ENCODE assay signal across 30 cellular contexts in genomic region chr7:37984775-37985390, GRCh38.
"Had no signal": no experiment of that assay in that cellular context is flagged by ENCODE, and none has a peak within 500 bp of the region (broad histone marks: within the 10 kb centered on the region; RNA-seq: fewer than 3 reads in every experiment).

No MANE protein-coding gene starts in this region.

- H3K36me3 ChIP-seq: adrenal gland, cardiac muscle cell, colonic mucosa, left ventricle myocardium inferior, transverse colon, WERI-Rb-1 had no signal

- H3K4me1 ChIP-seq: colonic mucosa, left ventricle myocardium inferior, parathyroid adenoma, psoas muscle had no signal

- H3K27ac ChIP-seq: adrenal gland, cardiac muscle cell, colonic mucosa, left ventricle myocardium inferior, parathyroid adenoma, psoas muscle, testis, transverse colon, WERI-Rb-1 had no signal

- DNase-seq: activated CD4-positive, alpha-beta T cell treated with anti-CD3 and anti-CD28 coated beads for 48 hours; activated CD4-positive, alpha-beta T cell treated with anti-CD3 and anti-CD28 coated beads, Interleukin-2, amount 50 U/mL, for 48 hours; activated CD8-positive, alpha-beta memory T cell treated with anti-CD3 and anti-CD28 coated beads for 24 hours; activated effector memory CD4-positive, alpha-beta T cell treated with anti-CD3 and anti-CD28 coated beads, Interleukin-2, amount 50 U/mL, for 16 hours; activated naive CD4-positive, alpha-beta T cell treated with anti-CD3 and anti-CD28 coated beads for 36 hours; activated naive CD8-positive, alpha-beta T cell treated with anti-CD3 and anti-CD28 coated beads for 36 hours; adrenal gland; aorta; cerebellar nuclear complex; colonic mucosa; effector CD8-positive, alpha-beta T cell; head of caudate nucleus; left ventricle myocardium inferior; mesendoderm; mucosa of descending colon; nucleus accumbens; psoas muscle; stimulated activated CD4-positive, alpha-beta T cell treated with anti-CD3 and anti-CD28 coated beads, Interleukin-2, amount 100 ng/mL, for 48 hours; stimulated activated naive CD4-positive, alpha-beta T cell treated with Interleukin-2 at 50 U/mL for 16 hours; SW 1271; T-helper 17 cell; T1000; testis; transverse colon; WERI-Rb-1 had no signal

- H3K9me3 ChIP-seq: adrenal gland, colonic mucosa, left ventricle myocardium inferior, mucosa of descending colon, psoas muscle, testis, transverse colon had no signal

- H3K4me3 ChIP-seq: adrenal gland, cardiac muscle cell, colonic mucosa, left ventricle myocardium inferior, lung, mucosa of descending colon, psoas muscle, testis, transverse colon had no signal

- H3K27ac Mint-ChIP-seq: activated naive CD4-positive, alpha-beta T cell treated with anti-CD3 and anti-CD28 coated beads for 36 hours; activated naive CD8-positive, alpha-beta T cell treated with anti-CD3 and anti-CD28 coated beads for 36 hours; T-helper 17 cell had no signal

- H2AFZ ChIP-seq: parathyroid adenoma had no signal

- H3K4me3 Mint-ChIP-seq: activated naive CD4-positive, alpha-beta T cell treated with anti-CD3 and anti-CD28 coated beads for 36 hours; activated naive CD8-positive, alpha-beta T cell treated with anti-CD3 and anti-CD28 coated beads for 36 hours; brain; T-helper 17 cell had no signal

- H3K79me2 ChIP-seq: parathyroid adenoma had no signal

- ATAC-seq: activated CD4-positive, CD25-positive, alpha-beta regulatory T cell treated with anti-CD3 and anti-CD28 coated beads, Interleukin-2, amount 50 U/mL, for 24 hours; mucosa of descending colon; psoas muscle; T-helper 17 cell had no signal

- H3K9me3 Mint-ChIP-seq: activated naive CD4-positive, alpha-beta T cell treated with anti-CD3 and anti-CD28 coated beads for 36 hours; activated naive CD8-positive, alpha-beta T cell treated with anti-CD3 and anti-CD28 coated beads for 36 hours had no signal

- H3K36me3 Mint-ChIP-seq: activated naive CD8-positive, alpha-beta T cell treated with anti-CD3 and anti-CD28 coated beads for 36 hours; brain had no signal

- H3K27me3 ChIP-seq: adrenal gland, cardiac muscle cell, colonic mucosa, testis, transverse colon had no signal

- H3K4me1 Mint-ChIP-seq: activated naive CD8-positive, alpha-beta T cell treated with anti-CD3 and anti-CD28 coated beads for 36 hours had no signal
